ENCODE assay signal across 9 cellular contexts in genomic region chr2:46776687-46777327, GRCh38.
A peak's percentile ranks its signal among the peaks of the same experiment; 100 is the strongest.
DNase-seq lines count a peak whose midpoint lies in the region; ATAC-seq and TF ChIP-seq lines count a peak whose summit lies in the region.
"Had no signal": no experiment of that assay in that cellular context is flagged by ENCODE, and none has a peak within 500 bp of the region (broad histone marks: within the 10 kb centered on the region; RNA-seq: fewer than 3 reads in every experiment).

No MANE protein-coding gene starts in this region.

- in situ Hi-C loops in Caki2 (cut with HindIII; ENCODE audit: low pct_unique_long_range_greater_than_20kb, low sequenced_read_pairs) = no loop called here

- H3K27me3 ChIP-seq in RWPE2 (ENCODE audit: insufficient read depth, poor library complexity, severe bottlenecking) = no peaks in the 10 kb centered on the region

- peak; percentile 33 for DNase-seq in Caki2 (ENCODE audit: low read depth)
- peak; percentile 59 for DNase-seq in HS-27A (ENCODE audit: low read depth)
- no peak for DNase-seq in RWPE2 (ENCODE audit: low spot score)
- DNase-seq in amniotic stem cell (lab: John Stamatoyannopoulos, UW) = peak; percentile 60
- peak; percentile 61 for DNase-seq in inferior parietal cortex (ENCODE audit: extremely low spot score)
- DNase-seq in stimulated activated CD4-positive, alpha-beta T cell treated with anti-CD3 and anti-CD28 coated beads, Interleukin-4, amount 100 ng/mL, for 24 hours = peak; percentile 55
- DNase-seq in NCI-H1048 (lab: John Stamatoyannopoulos, UW) = no peak

- peak; percentile 79 for TF ChIP-seq CTCF in RWPE2 (IDR thresholded peaks at IDR 0.05; ENCODE audit: poor library complexity, severe bottlenecking)

- no peak overlapping the region for H3K27ac ChIP-seq in RWPE2 (ENCODE audit: poor library complexity, severe bottlenecking)

- no peak overlapping the region for H3K4me3 ChIP-seq in RWPE2 (ENCODE audit: severe bottlenecking)

- no peaks in the 10 kb centered on the region for H3K9me3 ChIP-seq in RWPE2 (ENCODE audit: severe bottlenecking)

- H3K4me1 ChIP-seq in RWPE2 (ENCODE audit: insufficient read depth, poor library complexity, severe bottlenecking) = peaks cover 21% of the 10 kb centered on the region

- no peaks in the 10 kb centered on the region for H3K36me3 ChIP-seq in RWPE2 (ENCODE audit: low read depth)

- no peak for ATAC-seq in RWPE2 (ENCODE audit: low read depth)
- ATAC-seq in HG02852 (IDR thresholded peaks at IDR 0.05; ENCODE audit: unreplicated experiment) = no peak
- ATAC-seq: T-helper 17 cell had no signal

Comparison
In these comparisons a context has a peak if more than half of its experiments do, and no peak if none do; other contexts are left out.
1. DNase-seq: peak in Caki2 (single experiment), HS-27A (single experiment), amniotic stem cell (single experiment), inferior parietal cortex (single experiment) and stimulated activated CD4-positive, alpha-beta T cell treated with anti-CD3 and anti-CD28 coated beads, Interleukin-4, amount 100 ng/mL, for 24 hours (single experiment); none in RWPE2 (single experiment) and NCI-H1048 (single experiment).